In genomic region chr1:35557611-35558373, GRCh38 we compare ENCODE assay signal across 1 cellular context.
TF ChIP-seq lines count a peak whose summit lies in the region.

NCDN (plus strand) TSS chr1:35557799; CDS start chr1:35558191, 392 bp downstream.

TF ChIP-seq in HEK293, 187 proteins besides CTCF, POLR2A, EP300 and RAD21 (continued from another document and continues in another):
- TF ChIP-seq ZNF518A (tag by site-specific recombination; conservative IDR thresholded peaks at IDR 0.05; ENCODE audit: low read depth) (no peak; the same call in 1 of the 2 replicates), KLF7 (tag by site-specific recombination; IDR thresholded peaks at IDR 0.05; ENCODE audit: borderline replicate concordance) (0 out of 2 replicates have a peak, but pooled peaks have one; percentile 6), SP7 (tag by site-specific recombination; IDR thresholded peaks at IDR 0.05) (peak; percentile 67), ZNF585B (tag by site-specific recombination; IDR thresholded peaks at IDR 0.05) (0 out of 2 replicates have a peak, but pooled peaks have one; percentile 20), ZNF776 (tag by site-specific recombination; IDR thresholded peaks at IDR 0.05; ENCODE audit: borderline replicate concordance) (no peak), ZBTB26 (tag by site-specific recombination; optimal IDR thresholded peaks at IDR 0.05) (peak; percentile 60), ZNF23 (tag by site-specific recombination; IDR thresholded peaks at IDR 0.05; ENCODE audit: borderline replicate concordance) (0 out of 2 replicates have a peak, but pooled peaks have one; percentile 43), ZNF792 (tag by site-specific recombination; IDR thresholded peaks at IDR 0.05) (no peak), GLI4 (tag by site-specific recombination; IDR thresholded peaks at IDR 0.05) (0 out of 2 replicates have a peak, but pooled peaks have one; percentile 64), ZBTB17 (tag by site-specific recombination; IDR thresholded peaks at IDR 0.05) (peak; percentile 99), OVOL3 (tag by site-specific recombination; IDR thresholded peaks at IDR 0.05) (peak; percentile 85), ZNF626 (tag by site-specific recombination; IDR thresholded peaks at IDR 0.05) (no peak), ZNF449 (tag by site-specific recombination; IDR thresholded peaks at IDR 0.05) (no peak), RBAK (tag by site-specific recombination; IDR thresholded peaks at IDR 0.05) (no peak), ZNF24 (tag by site-specific recombination; IDR thresholded peaks at IDR 0.05) (peak; percentile 15), ZNF184 (tag by site-specific recombination; IDR thresholded peaks at IDR 0.05) (0 out of 2 replicates have a peak, but pooled peaks have one; percentile 18), ZNF837 (tag by site-specific recombination; IDR thresholded peaks at IDR 0.05) (no peak), ZBTB7A (tag by site-specific recombination; IDR thresholded peaks at IDR 0.05; ENCODE audit: low read depth) (peak; percentile 3; the same call in 1 of the 2 replicates), ZBTB11 (tag by site-specific recombination; conservative IDR thresholded peaks at IDR 0.05; ENCODE audit: low read depth) (no peak; the same call in 1 of the 2 replicates), ZNF610 (tag by site-specific recombination; IDR thresholded peaks at IDR 0.05; ENCODE audit: borderline replicate concordance) (peak; percentile 75; the same call in 1 of the 2 replicates), ZNF423 (tag by site-specific recombination; IDR thresholded peaks at IDR 0.05) (peak; percentile 64; the same call in 1 of the 2 replicates), ZBTB10 (tag by site-specific recombination; IDR thresholded peaks at IDR 0.05) (peak; percentile 13), INSM2 (tag by site-specific recombination; IDR thresholded peaks at IDR 0.05) (peak; percentile 44; the same call in 1 of the 2 replicates), ZNF76 (tag by site-specific recombination; IDR thresholded peaks at IDR 0.05; ENCODE audit: borderline replicate concordance, low read depth) (peak; percentile 94), ZNF596 (tag by site-specific recombination; IDR thresholded peaks at IDR 0.05) (peak; percentile 17; the same call in 1 of the 2 replicates), ZBTB44 (tag by site-specific recombination; IDR thresholded peaks at IDR 0.05) (peak; percentile 45; the same call in 1 of the 2 replicates), ZNF558 (tag by site-specific recombination; IDR thresholded peaks at IDR 0.05) (no peak), ZNF350 (tag by site-specific recombination; IDR thresholded peaks at IDR 0.05) (no peak), TSHZ1 (tag by site-specific recombination; IDR thresholded peaks at IDR 0.05; ENCODE audit: borderline replicate concordance) (0 out of 2 replicates have a peak, but pooled peaks have one; percentile 43), GLIS1 (tag by site-specific recombination; IDR thresholded peaks at IDR 0.05) (peak; percentile 79), TRIM28 (IDR thresholded peaks at IDR 0.05; ENCODE audit: borderline replicate concordance, low read length) (0 out of 2 replicates have a peak, but pooled peaks have one; percentile 50), ZNF501 (tag by site-specific recombination; IDR thresholded peaks at IDR 0.05) (peak; percentile 60)
